1 cellular context compared by ENCODE assay signal in the genomic region with DNA sequence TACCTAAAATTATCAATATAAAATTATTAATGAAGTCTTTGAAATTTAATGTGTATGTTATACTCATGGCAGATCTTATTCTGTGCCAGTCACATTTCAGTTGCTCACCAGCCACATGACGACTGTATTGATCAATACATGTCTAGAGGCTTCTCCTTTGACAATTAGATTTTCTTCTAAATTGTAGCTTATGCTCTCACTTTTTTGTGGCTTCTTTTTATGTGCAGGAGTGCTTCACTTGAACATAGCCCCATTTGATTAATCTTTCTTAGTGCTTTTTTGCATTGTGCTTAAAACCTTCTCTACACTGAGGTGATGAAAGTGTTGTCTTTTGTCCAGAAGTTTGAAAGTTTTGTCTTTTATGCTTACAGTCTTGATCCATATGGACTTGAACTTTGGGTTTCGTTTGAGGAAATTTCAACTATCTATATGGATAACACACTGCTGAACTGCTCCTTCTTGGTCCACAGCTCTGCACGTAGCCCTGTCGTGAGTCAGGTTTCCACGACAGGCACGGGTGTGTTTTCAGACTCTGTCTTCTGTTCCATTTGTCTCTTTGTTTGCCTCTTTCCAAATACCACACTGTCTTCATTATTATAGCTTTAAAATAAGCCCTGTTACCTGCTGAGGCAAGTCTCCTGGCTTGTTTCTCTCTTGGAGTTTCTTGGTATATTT.
TF ChIP-seq lines count a peak whose summit lies in the region.

No MANE protein-coding gene starts in this region.

TF ChIP-seq in GM12878, 131 proteins besides CTCF, POLR2A, EP300 and RAD21 (continued from another document):
- TF ChIP-seq, protein P1, sequence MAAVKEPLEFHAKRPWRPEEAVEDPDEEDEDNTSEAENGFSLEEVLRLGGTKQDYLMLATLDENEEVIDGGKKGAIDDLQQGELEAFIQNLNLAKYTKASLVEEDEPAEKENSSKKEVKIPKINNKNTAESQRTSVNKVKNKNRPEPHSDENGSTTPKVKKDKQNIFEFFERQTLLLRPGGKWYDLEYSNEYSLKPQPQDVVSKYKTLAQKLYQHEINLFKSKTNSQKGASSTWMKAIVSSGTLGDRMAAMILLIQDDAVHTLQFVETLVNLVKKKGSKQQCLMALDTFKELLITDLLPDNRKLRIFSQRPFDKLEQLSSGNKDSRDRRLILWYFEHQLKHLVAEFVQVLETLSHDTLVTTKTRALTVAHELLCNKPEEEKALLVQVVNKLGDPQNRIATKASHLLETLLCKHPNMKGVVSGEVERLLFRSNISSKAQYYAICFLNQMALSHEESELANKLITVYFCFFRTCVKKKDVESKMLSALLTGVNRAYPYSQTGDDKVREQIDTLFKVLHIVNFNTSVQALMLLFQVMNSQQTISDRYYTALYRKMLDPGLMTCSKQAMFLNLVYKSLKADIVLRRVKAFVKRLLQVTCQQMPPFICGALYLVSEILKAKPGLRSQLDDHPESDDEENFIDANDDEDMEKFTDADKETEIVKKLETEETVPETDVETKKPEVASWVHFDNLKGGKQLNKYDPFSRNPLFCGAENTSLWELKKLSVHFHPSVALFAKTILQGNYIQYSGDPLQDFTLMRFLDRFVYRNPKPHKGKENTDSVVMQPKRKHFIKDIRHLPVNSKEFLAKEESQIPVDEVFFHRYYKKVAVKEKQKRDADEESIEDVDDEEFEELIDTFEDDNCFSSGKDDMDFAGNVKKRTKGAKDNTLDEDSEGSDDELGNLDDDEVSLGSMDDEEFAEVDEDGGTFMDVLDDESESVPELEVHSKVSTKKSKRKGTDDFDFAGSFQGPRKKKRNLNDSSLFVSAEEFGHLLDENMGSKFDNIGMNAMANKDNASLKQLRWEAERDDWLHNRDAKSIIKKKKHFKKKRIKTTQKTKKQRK (IDR thresholded peaks at IDR 0.05; ENCODE audit: low read depth, low read length), result no peak
- TF ChIP-seq JUNB (IDR thresholded peaks at IDR 0.05), result no peak
- TF ChIP-seq YBX1 (IDR thresholded peaks at IDR 0.05), result no peak
- TF ChIP-seq IRF4 (IDR thresholded peaks at IDR 0.05; ENCODE audit: low read depth, low read length), result no peak
- no peak for TF ChIP-seq EED (IDR thresholded peaks at IDR 0.05; ENCODE audit: low read depth)
